In genomic region chr1:92599184-92599583, GRCh38 we compare ENCODE assay signal across 8 cellular contexts.
DNase-seq lines count a peak whose midpoint lies in the region; ATAC-seq and TF ChIP-seq lines count a peak whose summit lies in the region.

No MANE protein-coding gene starts in this region.

- no peak overlapping the region for H3K4me3 Mint-ChIP-seq in activated naive CD8-positive, alpha-beta T cell treated with anti-CD3 and anti-CD28 coated beads, Interleukin-2, amount 10 ng/mL, durations not matched to agents 7 days and 5 days
- no peak overlapping the region for H3K4me3 Mint-ChIP-seq in mesothelial cell of epicardium
- no peak overlapping the region for H3K4me3 Mint-ChIP-seq in activated CD4-positive, alpha-beta T cell treated with anti-CD3 and anti-CD28 coated beads, Interleukin-2, amount 10 ng/mL, durations not matched to agents 7 days and 5 days

- H3K4me1 ChIP-seq in sigmoid colon = no peaks in the 10 kb centered on the region

- H3K27me3 ChIP-seq in sigmoid colon = no peaks in the 10 kb centered on the region

- TF ChIP-seq CTCF in GM10248 (IDR thresholded peaks at IDR 0.05; ENCODE audit: control extremely low read depth, extremely low read depth, low read depth, missing control alignments) = peak; percentile 46
- peak; percentile 21 for TF ChIP-seq CTCF in mesothelial cell of epicardium (IDR thresholded peaks at IDR 0.05; ENCODE audit: unreplicated experiment)
- no peak for TF ChIP-seq CTCF in sigmoid colon (IDR thresholded peaks at IDR 0.05)

- peaks cover 0 to 6% (median 0%) of the 10 kb centered on the region in 4 donors for H3K36me3 ChIP-seq in sigmoid colon

- no peak for TF ChIP-seq POLR2A in sigmoid colon (IDR thresholded peaks at IDR 0.05)

- peaks cover 3% of the 10 kb centered on the region for H3K36me3 Mint-ChIP-seq in activated naive CD8-positive, alpha-beta T cell treated with anti-CD3 and anti-CD28 coated beads, Interleukin-2, amount 10 ng/mL, durations not matched to agents 7 days and 5 days
- peaks cover 3% of the 10 kb centered on the region for H3K36me3 Mint-ChIP-seq in mesothelial cell of epicardium
- H3K36me3 Mint-ChIP-seq in activated CD4-positive, alpha-beta T cell treated with anti-CD3 and anti-CD28 coated beads, Interleukin-2, amount 10 ng/mL, durations not matched to agents 7 days and 5 days (ENCODE audit: low read depth) = peaks cover 3% of the 10 kb centered on the region

- TF ChIP-seq EP300 in sigmoid colon (IDR thresholded peaks at IDR 0.05) = no peak

- CTCF ChIA-PET in GM10248 (lab: Yijun Ruan, JAX) = interaction anchor here (1.3 to 2.8 kb wide), 3 partner anchors 29 to 289 kb away, joined by 4 to 10 read pairs (median 4); no protein-coding TSS in a partner anchor
- CTCF ChIA-PET in activated CD4-positive, alpha-beta T cell treated with anti-CD3 and anti-CD28 coated beads, Interleukin-2, amount 10 ng/mL, durations not matched to agents 7 days and 5 days (lab: Charles Lee) = interaction anchor here (0.6 to 1.3 kb wide), 3 partner anchors 114 to 576 kb away, joined by 3 to 4 read pairs (median 4); no protein-coding TSS in a partner anchor

- H3K27ac ChIP-seq in sigmoid colon = no peak overlapping the region

- H3K9me3 ChIP-seq in sigmoid colon = no peaks in the 10 kb centered on the region

- POLR2A ChIA-PET in GM10248 (lab: Yijun Ruan, JAX) = no interaction called here
- POLR2A ChIA-PET in activated naive CD8-positive, alpha-beta T cell treated with anti-CD3 and anti-CD28 coated beads, Interleukin-2, amount 10 ng/mL, durations not matched to agents 7 days and 5 days (lab: Charles Lee) = interaction anchor here (0.6 to 4.2 kb wide), 4 partner anchors 113 to 289 kb away, joined by 3 to 28 read pairs (median 4); partner anchors contain the start of gene GFI1
- POLR2A ChIA-PET in activated CD4-positive, alpha-beta T cell treated with anti-CD3 and anti-CD28 coated beads, Interleukin-2, amount 10 ng/mL, durations not matched to agents 7 days and 5 days (lab: Charles Lee) = no interaction called here

- 50 to 73% methylated on average over 2 of the region's 2 CpGs for WGBS in sigmoid colon, 2 donors

- intact Hi-C loops in sigmoid colon (cut with DNase I) = no loop called here

- H3K27ac Mint-ChIP-seq in activated naive CD8-positive, alpha-beta T cell treated with anti-CD3 and anti-CD28 coated beads, Interleukin-2, amount 10 ng/mL, durations not matched to agents 7 days and 5 days = no peak overlapping the region
- no peak overlapping the region for H3K27ac Mint-ChIP-seq in mesothelial cell of epicardium
- H3K27ac Mint-ChIP-seq in activated CD4-positive, alpha-beta T cell treated with anti-CD3 and anti-CD28 coated beads, Interleukin-2, amount 10 ng/mL, durations not matched to agents 7 days and 5 days = no peak overlapping the region

- H3K9me3 Mint-ChIP-seq in activated naive CD8-positive, alpha-beta T cell treated with anti-CD3 and anti-CD28 coated beads, Interleukin-2, amount 10 ng/mL, durations not matched to agents 7 days and 5 days = peaks cover 2% of the 10 kb centered on the region
- H3K9me3 Mint-ChIP-seq in mesothelial cell of epicardium = peaks cover 4% of the 10 kb centered on the region
- H3K9me3 Mint-ChIP-seq in activated CD4-positive, alpha-beta T cell treated with anti-CD3 and anti-CD28 coated beads, Interleukin-2, amount 10 ng/mL, durations not matched to agents 7 days and 5 days = no peaks in the 10 kb centered on the region

- H3K27me3 Mint-ChIP-seq in activated naive CD8-positive, alpha-beta T cell treated with anti-CD3 and anti-CD28 coated beads, Interleukin-2, amount 10 ng/mL, durations not matched to agents 7 days and 5 days = no peaks in the 10 kb centered on the region
- H3K27me3 Mint-ChIP-seq in mesothelial cell of epicardium (ENCODE audit: low read depth) = no peaks in the 10 kb centered on the region
- H3K27me3 Mint-ChIP-seq in activated CD4-positive, alpha-beta T cell treated with anti-CD3 and anti-CD28 coated beads, Interleukin-2, amount 10 ng/mL, durations not matched to agents 7 days and 5 days = no peaks in the 10 kb centered on the region

- peak; percentile 50 for ATAC-seq in activated naive CD8-positive, alpha-beta T cell treated with anti-CD3 and anti-CD28 coated beads, Interleukin-2, amount 10 ng/mL, durations not matched to agents 7 days and 5 days (ENCODE audit: low read depth)

- no peak overlapping the region for H3K4me3 ChIP-seq in sigmoid colon

- DNase-seq in GM10248 (ENCODE audit: extremely low spot score) (peak; percentile 43), HT-29 (ENCODE audit: low spot score) (peak; percentile 29), mesothelial cell of epicardium (ENCODE audit: low spot score in 2 of 2, unreplicated experiment in 2 of 2) (no peak), NCI-H187 (lab: John Stamatoyannopoulos, UW) (no peak), NCI-H146 (lab: John Stamatoyannopoulos, UW) (no peak), sigmoid colon (no peak)
- DNase-seq in activated naive CD8-positive, alpha-beta T cell treated with anti-CD3 and anti-CD28 coated beads, Interleukin-2, amount 10 ng/mL, durations not matched to agents 7 days and 5 days = no peak
- DNase-seq in activated CD4-positive, alpha-beta T cell treated with anti-CD3 and anti-CD28 coated beads, Interleukin-2, amount 10 ng/mL, durations not matched to agents 7 days and 5 days = no peak

- peaks cover 22% of the 10 kb centered on the region for H3K4me1 Mint-ChIP-seq in activated naive CD8-positive, alpha-beta T cell treated with anti-CD3 and anti-CD28 coated beads, Interleukin-2, amount 10 ng/mL, durations not matched to agents 7 days and 5 days
- no peaks in the 10 kb centered on the region for H3K4me1 Mint-ChIP-seq in mesothelial cell of epicardium
- peaks cover 26% of the 10 kb centered on the region for H3K4me1 Mint-ChIP-seq in activated CD4-positive, alpha-beta T cell treated with anti-CD3 and anti-CD28 coated beads, Interleukin-2, amount 10 ng/mL, durations not matched to agents 7 days and 5 days

Comparison
In these comparisons a context has a peak if more than half of its experiments do, and no peak if none do; other contexts are left out.
1. DNase-seq: peak in GM10248 (single experiment) and HT-29 (single experiment); none in activated naive CD8-positive, alpha-beta T cell treated with anti-CD3 and anti-CD28 coated beads, Interleukin-2, amount 10 ng/mL, durations not matched to agents 7 days and 5 days (single experiment), mesothelial cell of epicardium (0 of 2), NCI-H187 (0 of 2), NCI-H146 (single experiment), activated CD4-positive, alpha-beta T cell treated with anti-CD3 and anti-CD28 coated beads, Interleukin-2, amount 10 ng/mL, durations not matched to agents 7 days and 5 days (single experiment) and sigmoid colon (single experiment).
2. CTCF ChIP-seq: peak in GM10248 (single experiment) and mesothelial cell of epicardium (single experiment); none in sigmoid colon (0 of 4).